In the genomic region with DNA sequence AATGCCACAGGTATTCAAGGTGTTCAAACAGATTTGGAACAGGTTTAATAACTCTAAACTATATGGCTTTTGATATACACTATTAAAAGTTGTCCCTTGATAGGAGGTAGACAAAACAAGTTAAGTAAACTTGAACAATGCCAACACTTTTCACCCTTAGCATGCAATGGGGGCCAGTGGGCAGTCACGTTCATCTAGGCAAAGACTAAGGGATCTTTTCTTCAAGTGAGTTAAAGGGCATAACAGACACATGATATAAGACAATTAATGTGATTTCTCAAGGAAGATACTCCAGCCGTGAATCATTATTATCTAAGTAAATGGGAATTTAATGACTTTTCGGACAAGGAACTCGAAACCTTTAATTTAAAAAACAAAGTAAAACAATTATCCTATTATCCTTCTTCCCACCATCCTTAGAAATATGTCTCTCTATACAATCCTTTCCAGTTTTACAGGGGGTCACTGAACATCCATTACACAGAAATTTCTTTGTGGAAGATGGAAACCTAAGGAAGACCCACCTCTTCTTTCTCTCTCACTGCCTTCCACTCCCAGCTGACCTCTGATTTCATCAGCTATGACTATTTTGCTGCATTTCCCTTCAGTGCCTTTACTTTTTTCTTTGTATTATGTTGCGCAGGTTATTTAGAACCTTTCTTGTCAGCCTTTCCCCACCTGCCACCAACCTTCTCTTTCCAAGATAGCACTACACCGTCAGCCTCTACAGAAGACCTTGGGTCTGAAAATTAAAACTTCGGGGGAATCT, we compare ENCODE assay signal across 14 cellular contexts. TPM values are rescaled to one million over a fixed set of nuclear protein-coding genes. Genes with fewer than 3 reads are reported as not detected.
DNase-seq lines count a peak whose midpoint lies in the region; ATAC-seq, FAIRE-seq and TF ChIP-seq lines count a peak whose summit lies in the region.
"Had no signal": no experiment of that assay in that cellular context is flagged by ENCODE, and none has a peak within 500 bp of the region (broad histone marks: within the 10 kb centered on the region; RNA-seq: fewer than 3 reads in every experiment).

No MANE protein-coding gene starts in this region.

- H3K27ac Mint-ChIP-seq in WTC11, result no peak overlapping the region
- H3K27ac Mint-ChIP-seq: activated CD8-positive, alpha-beta memory T cell treated with anti-CD3 and anti-CD28 coated beads, Interleukin-2, amount 10 ng/mL, durations not matched to agents 7 days and 5 days had no signal

- no peak for DNase-seq in WTC11 (ENCODE audit: low spot score)
- DNase-seq in keratinocyte (ENCODE audit: low read depth, low spot score), result no peak
- no peak for DNase-seq in HAP-1 (ENCODE audit: low spot score in 2 of 2)
- no peak for DNase-seq in NOMO-1 (lab: John Stamatoyannopoulos, UW; ENCODE audit: unreplicated experiment in 2 of 2)
- no peak for DNase-seq in COLO829 (ENCODE audit: low spot score)
- DNase-seq: activated CD8-positive, alpha-beta memory T cell treated with anti-CD3 and anti-CD28 coated beads, Interleukin-2, amount 10 ng/mL, durations not matched to agents 7 days and 5 days; islet precursor cell; naive B cell; NCI-H1436; NCI-H82; SHP77 treated with DMSO at 0.1 percent for 48 hours; substantia nigra had no signal

- H3K9me3 Mint-ChIP-seq in WTC11, result no peaks in the 10 kb centered on the region
- H3K9me3 Mint-ChIP-seq: naive B cell had no signal

- H3K36me3 Mint-ChIP-seq in WTC11, result no peaks in the 10 kb centered on the region
- H3K36me3 Mint-ChIP-seq: activated CD8-positive, alpha-beta memory T cell treated with anti-CD3 and anti-CD28 coated beads, Interleukin-2, amount 10 ng/mL, durations not matched to agents 7 days and 5 days; naive B cell had no signal

- H3K27ac ChIP-seq in HUES48 (ENCODE audit: low read depth, low read length), result no peak overlapping the region
- peak overlapping the region; percentile 75 for H3K27ac ChIP-seq in keratinocyte (ENCODE audit: control insufficient read depth, insufficient read depth, low read length)
- peak overlapping the region in 18 of 21 experiments; percentile 17 to 93 (median 79) for H3K27ac ChIP-seq in skin epidermis

- no peak overlapping the region for H2AFZ ChIP-seq in keratinocyte (ENCODE audit: control insufficient read depth, low read length)

- no peaks in the 10 kb centered on the region for H4K20me1 ChIP-seq in keratinocyte (ENCODE audit: control insufficient read depth, extremely low read depth, insufficient read depth, low read length)

- FAIRE-seq in keratinocyte (lab: Jason Lieb, UNC), result no peak

- H3K9me1 ChIP-seq in keratinocyte (ENCODE audit: control insufficient read depth, extremely low read depth, insufficient read depth, low read length), result no peaks in the 10 kb centered on the region

- no peak for TF ChIP-seq CTCF in WTC11 (IDR thresholded peaks at IDR 0.05)
- TF ChIP-seq CTCF in keratinocyte (optimal IDR thresholded peaks at IDR 0.05 in 1 of 3, IDR thresholded peaks at IDR 0.05 in 1 of 3, conservative IDR thresholded peaks at IDR 0.05 in 1 of 3; ENCODE audit: extremely low read depth in 1 of 3, insufficient read depth in 2 of 3, low read length in 3 of 3), result no peak

- peaks cover 17% of the 10 kb centered on the region for H3K79me2 ChIP-seq in keratinocyte (ENCODE audit: control insufficient read depth, insufficient read depth, low read length)

- no peak for ATAC-seq in WTC11
- ATAC-seq: activated CD8-positive, alpha-beta memory T cell treated with anti-CD3 and anti-CD28 coated beads, Interleukin-2, amount 10 ng/mL, durations not matched to agents 7 days and 5 days had no signal

- H3K27me3 Mint-ChIP-seq in WTC11 (ENCODE audit: low read depth), result peaks cover 18% of the 10 kb centered on the region

- dilution Hi-C loops in keratinocyte (cut with MboI; ENCODE audit: extremely low pct_ligation_motif_present, low sequenced_read_pairs), result no loop called here

- H3K9me3 ChIP-seq in HUES48 (ENCODE audit: control insufficient read depth, insufficient read depth, low read length) (no peaks in the 10 kb centered on the region), keratinocyte (ENCODE audit: control insufficient read depth, low read depth, low read length) (no peaks in the 10 kb centered on the region), HAP-1 (no peaks in the 10 kb centered on the region)

- peaks cover 46% of the 10 kb centered on the region for H3K4me1 Mint-ChIP-seq in WTC11

- H3K9ac ChIP-seq in HUES48 (ENCODE audit: low read depth, low read length) (no peak overlapping the region), keratinocyte (ENCODE audit: control insufficient read depth, extremely low read depth, insufficient read depth, low read length) (peak overlapping the region; percentile 86)

- peak overlapping the region; percentile 75; the same call in 1 of the 2 replicates for H3K4me3 ChIP-seq in HUES48 (ENCODE audit: low read depth, low read length)
- H3K4me3 ChIP-seq in keratinocyte (ENCODE audit: control insufficient read depth in 2 of 3, extremely low read depth in 1 of 3, insufficient read depth in 2 of 3, low read depth in 1 of 3, low read length in 3 of 3), result peak overlapping the region; percentile 69 to 86 (median 83)
- peak overlapping the region; percentile 36 to 68 (median 45) for H3K4me3 ChIP-seq in skin epidermis
- H3K4me3 ChIP-seq in HAP-1, result no peak overlapping the region

- peak overlapping the region; percentile 91 for H3K4me2 ChIP-seq in keratinocyte (ENCODE audit: control insufficient read depth, extremely low read depth, insufficient read depth, low read depth, low read length)

- POLR2A ChIA-PET in WTC11 (lab: Charles Lee), result no interaction called here

- peaks cover 24% of the 10 kb centered on the region for H3K27me3 ChIP-seq in HUES48 (ENCODE audit: control insufficient read depth, insufficient read depth, low read length)
- no peaks in the 10 kb centered on the region for H3K27me3 ChIP-seq in keratinocyte (ENCODE audit: control insufficient read depth, extremely low read depth, insufficient read depth, low read length)
- H3K27me3 ChIP-seq in HAP-1 (ENCODE audit: low read depth), result no peaks in the 10 kb centered on the region

- H3K4me1 ChIP-seq in HUES48 (ENCODE audit: control insufficient read depth, insufficient read depth, low read length) (peaks cover 21% of the 10 kb centered on the region), keratinocyte (ENCODE audit: control insufficient read depth, extremely low read depth, insufficient read depth, low read length) (peaks cover 46% of the 10 kb centered on the region), HAP-1 (peaks cover 10% of the 10 kb centered on the region)

- peak overlapping the region; percentile 84 for H3K4me3 Mint-ChIP-seq in WTC11

- CTCF ChIA-PET in WTC11 (lab: Charles Lee), result interaction anchor here (1.2 to 2.8 kb wide), 7 partner anchors 16 to 359 kb away, joined by 3 to 77 read pairs (median 4); no protein-coding TSS in a partner anchor

- no peaks in the 10 kb centered on the region for H3K36me3 ChIP-seq in HUES48 (ENCODE audit: control insufficient read depth, insufficient read depth, low read length)
- no peaks in the 10 kb centered on the region for H3K36me3 ChIP-seq in keratinocyte (ENCODE audit: control insufficient read depth in 2 of 2, extremely low read depth in 1 of 2, insufficient read depth in 2 of 2, low read length in 2 of 2)
- H3K36me3 ChIP-seq in HAP-1 (replicated peaks), result no peaks in the 10 kb centered on the region

- in situ Hi-C loops in HAP-1 (cut with MboI; ENCODE audit: low sequenced_read_pairs), result no loop called here

TF ChIP-seq in WTC11, 78 proteins besides CTCF, POLR2A, EP300 and RAD21:
- TF ChIP-seq ZNF512 (CRISPR knock-in tag; IDR thresholded peaks at IDR 0.05; ENCODE audit: borderline replicate concordance), result no peak
- TF ChIP-seq HMGA2 (CRISPR knock-in tag; IDR thresholded peaks at IDR 0.05), result no peak
- TF ChIP-seq ELF4 (CRISPR knock-in tag; IDR thresholded peaks at IDR 0.05; ENCODE audit: low read depth), result no peak
- peak; percentile 63; the same call in 1 of the 2 replicates for TF ChIP-seq GABPB1 (CRISPR knock-in tag; IDR thresholded peaks at IDR 0.05)
- TF ChIP-seq MXD4 (CRISPR knock-in tag; IDR thresholded peaks at IDR 0.05; ENCODE audit: borderline replicate concordance), result no peak

RNA-seq across cellular contexts. Expression of gene CLDN1, which starts 1.5 kb away (rescaled TPM):
- 4.4 to 5.9 TPM (median 5.7 TPM) in 3 replicates for total RNA-seq in WTC11 (2021)
- polyA plus RNA-seq in keratinocyte, result 126 to 406 TPM (median 218 TPM) in 3 replicates
- polyA plus RNA-seq in keratinocyte (2011; ENCODE audit: low read depth), result 145 TPM
- polyA plus RNA-seq in keratinocyte (2011; cell fraction: cytosol; rRNA removed), result 142 and 283 TPM in 2 replicates
- 856 and 1,206 TPM in 2 replicates for polyA plus RNA-seq in keratinocyte (2011; cell fraction: nucleus; rRNA removed)
- polyA plus RNA-seq in keratinocyte (2012; ENCODE audit: low replicate concordance), result 97.6 and 476 TPM in 2 replicates
- 95.8 to 637 TPM (median 395 TPM) in 3 replicates for polyA minus RNA-seq in keratinocyte
- polyA minus RNA-seq in keratinocyte (2011; cell fraction: cytosol; rRNA and poly(A)+ RNA removed), result 140 TPM
- 726 and 1,190 TPM in 2 replicates for polyA minus RNA-seq in keratinocyte (2011; cell fraction: nucleus; rRNA and poly(A)+ RNA removed)
- total RNA-seq: activated CD8-positive, alpha-beta memory T cell treated with anti-CD3 and anti-CD28 coated beads, Interleukin-2, amount 10 ng/mL, durations not matched to agents 7 days and 5 days had no signal
